ENCODE assay signal across 6 cellular contexts in genomic region chr2:200863655-200864205, GRCh38.
A peak's percentile ranks its signal among the peaks of the same experiment; 100 is the strongest.
DNase-seq lines count a peak whose midpoint lies in the region; ATAC-seq and TF ChIP-seq lines count a peak whose summit lies in the region.

No MANE protein-coding gene starts in this region.

- peaks cover 57% of the 10 kb centered on the region for H3K36me3 ChIP-seq in DOHH2 (ENCODE audit: control insufficient read depth, low read length)

- ATAC-seq in HG02885 (IDR thresholded peaks at IDR 0.05; ENCODE audit: poor library complexity, unreplicated experiment): peak; percentile 3

- peak overlapping the region; percentile 88 for H3K27ac ChIP-seq in DOHH2 (ENCODE audit: low read depth, low read length)

- peaks cover 25% of the 10 kb centered on the region for H4K20me1 ChIP-seq in DOHH2 (ENCODE audit: control insufficient read depth, insufficient read depth, low read depth, low read length)

- H3K79me2 ChIP-seq in DOHH2 (ENCODE audit: control insufficient read depth, low read length): peaks cover 58% of the 10 kb centered on the region

- H3K27me3 ChIP-seq in DOHH2 (ENCODE audit: control insufficient read depth, low read length): no peaks in the 10 kb centered on the region

- H3K4me2 ChIP-seq in DOHH2 (ENCODE audit: low read length): peak overlapping the region; percentile 87

- peak; percentile 22 for DNase-seq in activated naive CD4-positive, alpha-beta T cell treated with anti-CD3 and anti-CD28 coated beads, Interleukin-2, amount 50 U/mL, for 16 hours
- DNase-seq in medulla oblongata (ENCODE audit: extremely low spot score) (peak; percentile 69), NCI-H1105 (lab: John Stamatoyannopoulos, UW) (no peak)
- DNase-seq in effector CD8-positive, alpha-beta T cell (lab: John Stamatoyannopoulos, UW): no peak

- peaks cover 30% of the 10 kb centered on the region for H3K4me1 ChIP-seq in DOHH2 (ENCODE audit: control insufficient read depth, low read length)

- peak overlapping the region; percentile 98 for H3K4me3 ChIP-seq in DOHH2 (ENCODE audit: low read length)

- peaks cover 26% of the 10 kb centered on the region for H3F3A ChIP-seq in DOHH2 (ENCODE audit: control insufficient read depth, insufficient read depth)

- no peaks in the 10 kb centered on the region for H3K9me3 ChIP-seq in DOHH2 (ENCODE audit: control insufficient read depth, insufficient read depth, low read length)

- H3K9me2 ChIP-seq in DOHH2 (replicated peaks; ENCODE audit: control insufficient read depth, low read length): no peaks in the 10 kb centered on the region

- TF ChIP-seq CTCF in DOHH2 (IDR thresholded peaks at IDR 0.05; ENCODE audit: low read depth, low read length, poor library complexity, severe bottlenecking): no peak

Comparison
In these comparisons a context has a peak if more than half of its experiments do, and no peak if none do; other contexts are left out.
1. DNase-seq: peak in activated naive CD4-positive, alpha-beta T cell treated with anti-CD3 and anti-CD28 coated beads, Interleukin-2, amount 50 U/mL, for 16 hours (single experiment) and medulla oblongata (single experiment); none in effector CD8-positive, alpha-beta T cell (single experiment) and NCI-H1105 (single experiment).